37 cellular contexts compared by ENCODE assay signal in genomic region chr7:132168239-132168638, GRCh38.
"Had no signal": no experiment of that assay in that cellular context is flagged by ENCODE, and none has a peak within 500 bp of the region (broad histone marks: within the 10 kb centered on the region; RNA-seq: fewer than 3 reads in every experiment).

No MANE protein-coding gene starts in this region.

- H3K4me1 Mint-ChIP-seq: activated CD4-positive, alpha-beta memory T cell treated with anti-CD3 and anti-CD28 coated beads, Interleukin-2, amount 10 ng/mL, durations not matched to agents 7 days and 5 days; activated CD4-positive, alpha-beta T cell treated with anti-CD3 and anti-CD28 coated beads for 36 hours; activated CD4-positive, alpha-beta T cell treated with anti-CD3 and anti-CD28 coated beads, Interleukin-2, amount 10 ng/mL, durations not matched to agents 7 days and 5 days; activated CD8-positive, alpha-beta memory T cell treated with anti-CD3 and anti-CD28 coated beads, Interleukin-2, amount 10 ng/mL, durations not matched to agents 7 days and 5 days; activated naive CD4-positive, alpha-beta T cell treated with anti-CD3 and anti-CD28 coated beads, Interleukin-2, amount 10 ng/mL, durations not matched to agents 7 days and 5 days; activated naive CD4-positive, alpha-beta T cell treated with anti-CD3 and anti-CD28 coated beads, Interleukin-2, amount 50 U/mL, for 24 hours; activated naive CD8-positive, alpha-beta T cell treated with anti-CD3 and anti-CD28 coated beads, Interleukin-2, amount 10 ng/mL, durations not matched to agents 7 days and 5 days had no signal

- H3K27ac Mint-ChIP-seq: activated CD4-positive, alpha-beta memory T cell treated with anti-CD3 and anti-CD28 coated beads, Interleukin-2, amount 10 ng/mL, durations not matched to agents 7 days and 5 days; activated CD4-positive, alpha-beta T cell treated with anti-CD3 and anti-CD28 coated beads for 36 hours; activated CD4-positive, alpha-beta T cell treated with anti-CD3 and anti-CD28 coated beads, Interleukin-2, amount 10 ng/mL, durations not matched to agents 7 days and 5 days; activated CD8-positive, alpha-beta memory T cell treated with anti-CD3 and anti-CD28 coated beads, Interleukin-2, amount 10 ng/mL, durations not matched to agents 7 days and 5 days; activated CD8-positive, alpha-beta T cell treated with anti-CD3 and anti-CD28 coated beads, Interleukin-2, amount 10 ng/mL, durations not matched to agents 7 days and 5 days; activated naive CD4-positive, alpha-beta T cell treated with anti-CD3 and anti-CD28 coated beads, Interleukin-2, amount 10 ng/mL, durations not matched to agents 7 days and 5 days; activated naive CD4-positive, alpha-beta T cell treated with anti-CD3 and anti-CD28 coated beads, Interleukin-2, amount 50 U/mL, for 24 hours; activated naive CD8-positive, alpha-beta T cell; activated naive CD8-positive, alpha-beta T cell treated with anti-CD3 and anti-CD28 coated beads, Interleukin-2, amount 10 ng/mL, durations not matched to agents 7 days and 5 days; activated T-cell treated with anti-CD3 and anti-CD28 coated beads, Interleukin-2, amount 50 U/mL, for 24 hours; activated T-helper 2 cell treated with anti-CD3 and anti-CD28 coated beads, Interferon-gamma antibody, Interleukin-2, Interleukin-4, amounts not matched to agents 10 μg/mL and 5 μg/mL and 100 μg/mL, durations not matched to agents 14 hours and 24 hours and 36 hours; T-helper 1 cell treated with Interleukin-12 subunit alpha and Interleukin-12 subunit beta and Interleukin-4 antibody, amounts not matched to agents 30 μg/mL and 1 μg/mL, for 36 hours; T-helper 2 cell treated with Interferon-gamma antibody and Interleukin-4, amounts not matched to agents 5 μg/mL and 100 μg/mL, for 36 hours; WTC11 had no signal

- H3K4me3 Mint-ChIP-seq: activated CD4-positive, alpha-beta memory T cell treated with anti-CD3 and anti-CD28 coated beads, Interleukin-2, amount 10 ng/mL, durations not matched to agents 7 days and 5 days; activated CD4-positive, alpha-beta T cell treated with anti-CD3 and anti-CD28 coated beads for 36 hours; activated CD4-positive, alpha-beta T cell treated with anti-CD3 and anti-CD28 coated beads, Interleukin-2, amount 10 ng/mL, durations not matched to agents 7 days and 5 days; activated CD8-positive, alpha-beta memory T cell treated with anti-CD3 and anti-CD28 coated beads, Interleukin-2, amount 10 ng/mL, durations not matched to agents 7 days and 5 days; activated CD8-positive, alpha-beta T cell treated with anti-CD3 and anti-CD28 coated beads, Interleukin-2, amount 10 ng/mL, durations not matched to agents 7 days and 5 days; activated naive CD4-positive, alpha-beta T cell treated with anti-CD3 and anti-CD28 coated beads, Interleukin-2, amount 10 ng/mL, durations not matched to agents 7 days and 5 days; activated naive CD4-positive, alpha-beta T cell treated with anti-CD3 and anti-CD28 coated beads, Interleukin-2, amount 50 U/mL, for 24 hours; activated naive CD8-positive, alpha-beta T cell; activated naive CD8-positive, alpha-beta T cell treated with anti-CD3 and anti-CD28 coated beads, Interleukin-2, amount 10 ng/mL, durations not matched to agents 7 days and 5 days; activated T-cell treated with anti-CD3 and anti-CD28 coated beads, Interleukin-2, amount 50 U/mL, for 24 hours; T-helper 1 cell treated with Interleukin-12 subunit alpha and Interleukin-12 subunit beta and Interleukin-4 antibody, amounts not matched to agents 30 μg/mL and 1 μg/mL, for 36 hours; T-helper 2 cell treated with Interferon-gamma antibody and Interleukin-4, amounts not matched to agents 5 μg/mL and 100 μg/mL, for 36 hours; WTC11 had no signal

- H3K36me3 ChIP-seq: adrenal gland, brain microvascular endothelial cell, breast epithelium had no signal

- H3K9me3 ChIP-seq: adrenal gland, body of pancreas, breast epithelium had no signal

- H3K9me3 Mint-ChIP-seq: activated CD4-positive, alpha-beta memory T cell treated with anti-CD3 and anti-CD28 coated beads, Interleukin-2, amount 10 ng/mL, durations not matched to agents 7 days and 5 days; activated CD4-positive, alpha-beta T cell treated with anti-CD3 and anti-CD28 coated beads, Interleukin-2, amount 10 ng/mL, durations not matched to agents 7 days and 5 days; activated naive CD4-positive, alpha-beta T cell treated with anti-CD3 and anti-CD28 coated beads, Interleukin-2, amount 10 ng/mL, durations not matched to agents 7 days and 5 days; activated naive CD4-positive, alpha-beta T cell treated with anti-CD3 and anti-CD28 coated beads, Interleukin-2, amount 50 U/mL, for 24 hours; activated naive CD8-positive, alpha-beta T cell treated with anti-CD3 and anti-CD28 coated beads, Interleukin-2, amount 10 ng/mL, durations not matched to agents 7 days and 5 days; activated T-cell treated with anti-CD3 and anti-CD28 coated beads, Interleukin-2, amount 50 U/mL, for 24 hours; activated T-helper 2 cell treated with anti-CD3 and anti-CD28 coated beads, Interferon-gamma antibody, Interleukin-2, Interleukin-4, amounts not matched to agents 10 μg/mL and 5 μg/mL and 100 μg/mL, durations not matched to agents 14 hours and 24 hours and 36 hours; T-helper 1 cell treated with Interleukin-12 subunit alpha and Interleukin-12 subunit beta and Interleukin-4 antibody, amounts not matched to agents 30 μg/mL and 1 μg/mL, for 36 hours; T-helper 2 cell treated with Interferon-gamma antibody and Interleukin-4, amounts not matched to agents 5 μg/mL and 100 μg/mL, for 36 hours; WTC11 had no signal

- H3K36me3 Mint-ChIP-seq: activated CD8-positive, alpha-beta memory T cell treated with anti-CD3 and anti-CD28 coated beads, Interleukin-2, amount 10 ng/mL, durations not matched to agents 7 days and 5 days; activated naive CD4-positive, alpha-beta T cell treated with anti-CD3 and anti-CD28 coated beads, Interleukin-2, amount 10 ng/mL, durations not matched to agents 7 days and 5 days; activated naive CD4-positive, alpha-beta T cell treated with anti-CD3 and anti-CD28 coated beads, Interleukin-2, amount 50 U/mL, for 24 hours; activated naive CD8-positive, alpha-beta T cell; activated naive CD8-positive, alpha-beta T cell treated with anti-CD3 and anti-CD28 coated beads, Interleukin-2, amount 10 ng/mL, durations not matched to agents 7 days and 5 days; WTC11 had no signal

- H3K27me3 Mint-ChIP-seq: activated CD4-positive, alpha-beta memory T cell treated with anti-CD3 and anti-CD28 coated beads, Interleukin-2, amount 10 ng/mL, durations not matched to agents 7 days and 5 days; activated naive CD4-positive, alpha-beta T cell treated with anti-CD3 and anti-CD28 coated beads, Interleukin-2, amount 50 U/mL, for 24 hours; activated naive CD8-positive, alpha-beta T cell; activated naive CD8-positive, alpha-beta T cell treated with anti-CD3 and anti-CD28 coated beads, Interleukin-2, amount 10 ng/mL, durations not matched to agents 7 days and 5 days; activated T-cell treated with anti-CD3 and anti-CD28 coated beads, Interleukin-2, amount 50 U/mL, for 24 hours had no signal

- H3K4me1 ChIP-seq: adrenal gland, body of pancreas, breast epithelium had no signal

- DNase-seq: activated CD4-positive, alpha-beta memory T cell treated with anti-CD3 and anti-CD28 coated beads, Interleukin-2, amount 10 ng/mL, durations not matched to agents 7 days and 5 days; activated CD4-positive, alpha-beta T cell treated with anti-CD3 and anti-CD28 coated beads for 1 hour; activated CD4-positive, alpha-beta T cell treated with anti-CD3 and anti-CD28 coated beads for 36 hours; activated CD4-positive, alpha-beta T cell treated with anti-CD3 and anti-CD28 coated beads for 48 hours; activated CD4-positive, alpha-beta T cell treated with anti-CD3 and anti-CD28 coated beads, Interleukin-2, amount 10 ng/mL, durations not matched to agents 7 days and 5 days; activated CD4-positive, alpha-beta T cell treated with anti-CD3 and anti-CD28 coated beads, Interleukin-2, amount 50 U/mL, for 48 hours; activated CD4-positive, CD25-positive, alpha-beta regulatory T cell; activated CD8-positive, alpha-beta memory T cell treated with anti-CD3 and anti-CD28 coated beads for 24 hours; activated CD8-positive, alpha-beta memory T cell treated with anti-CD3 and anti-CD28 coated beads, Interleukin-2, amount 10 ng/mL, durations not matched to agents 7 days and 5 days; activated CD8-positive, alpha-beta memory T cell treated with anti-CD3 and anti-CD28 coated beads, Interleukin-2, amount 50 U/mL, for 48 hours; activated CD8-positive, alpha-beta T cell treated with anti-CD3 and anti-CD28 coated beads, Interleukin-2, amount 10 ng/mL, durations not matched to agents 7 days and 5 days; activated effector memory CD4-positive, alpha-beta T cell treated with Interleukin-2 at 50 U/mL for 16 hours; activated gamma-delta T cell; activated naive CD4-positive, alpha-beta T cell treated with anti-CD3 and anti-CD28 coated beads, Interleukin-2, amount 10 ng/mL, durations not matched to agents 7 days and 5 days; activated naive CD4-positive, alpha-beta T cell treated with Interleukin-2 at 50 U/mL for 16 hours; activated naive CD8-positive, alpha-beta T cell treated with anti-CD3 and anti-CD28 coated beads, Interleukin-2, amount 10 ng/mL, durations not matched to agents 7 days and 5 days; activated T-cell treated with anti-CD3 and anti-CD28 coated beads, Interleukin-2, amount 50 U/mL, for 24 hours; activated T-cell treated with anti-CD3 and anti-CD28 coated beads, Interleukin-2, amount 50 U/mL, for 48 hours; adrenal gland; amniotic stem cell; body of pancreas; brain microvascular endothelial cell; central memory CD4-positive, alpha-beta T cell; T-helper 1 cell; T-helper 2 cell; T-helper 9 cell had no signal

- H3K27ac ChIP-seq: adrenal gland, body of pancreas, brain microvascular endothelial cell, breast epithelium, VCaP had no signal

- H3K4me3 ChIP-seq: adrenal gland, body of pancreas, breast epithelium had no signal

- H3K27me3 ChIP-seq: adrenal gland, body of pancreas, brain microvascular endothelial cell, breast epithelium had no signal

- ATAC-seq: activated CD4-positive, alpha-beta T cell treated with anti-CD3 and anti-CD28 coated beads for 36 hours; activated CD4-positive, CD25-positive, alpha-beta regulatory T cell treated with anti-CD3 and anti-CD28 coated beads, Interleukin-2, amount 50 U/mL, for 24 hours; activated CD8-positive, alpha-beta memory T cell treated with anti-CD3 and anti-CD28 coated beads, Interleukin-2, amount 10 ng/mL, durations not matched to agents 7 days and 5 days; activated CD8-positive, alpha-beta T cell treated with anti-CD3 and anti-CD28 coated beads, Interleukin-2, amount 10 ng/mL, durations not matched to agents 7 days and 5 days; body of pancreas; WTC11 had no signal

- FAIRE-seq: astrocyte, TTC549 had no signal
